1 cellular context compared by ENCODE assay signal in genomic region chr11:70122490-70123198, GRCh38.
TF ChIP-seq lines count a peak whose summit lies in the region.

No MANE protein-coding gene starts in this region.

TF ChIP-seq in HepG2, 621 proteins besides CTCF, POLR2A, EP300 and RAD21 (continued from another document):
- TF ChIP-seq, protein P1, sequence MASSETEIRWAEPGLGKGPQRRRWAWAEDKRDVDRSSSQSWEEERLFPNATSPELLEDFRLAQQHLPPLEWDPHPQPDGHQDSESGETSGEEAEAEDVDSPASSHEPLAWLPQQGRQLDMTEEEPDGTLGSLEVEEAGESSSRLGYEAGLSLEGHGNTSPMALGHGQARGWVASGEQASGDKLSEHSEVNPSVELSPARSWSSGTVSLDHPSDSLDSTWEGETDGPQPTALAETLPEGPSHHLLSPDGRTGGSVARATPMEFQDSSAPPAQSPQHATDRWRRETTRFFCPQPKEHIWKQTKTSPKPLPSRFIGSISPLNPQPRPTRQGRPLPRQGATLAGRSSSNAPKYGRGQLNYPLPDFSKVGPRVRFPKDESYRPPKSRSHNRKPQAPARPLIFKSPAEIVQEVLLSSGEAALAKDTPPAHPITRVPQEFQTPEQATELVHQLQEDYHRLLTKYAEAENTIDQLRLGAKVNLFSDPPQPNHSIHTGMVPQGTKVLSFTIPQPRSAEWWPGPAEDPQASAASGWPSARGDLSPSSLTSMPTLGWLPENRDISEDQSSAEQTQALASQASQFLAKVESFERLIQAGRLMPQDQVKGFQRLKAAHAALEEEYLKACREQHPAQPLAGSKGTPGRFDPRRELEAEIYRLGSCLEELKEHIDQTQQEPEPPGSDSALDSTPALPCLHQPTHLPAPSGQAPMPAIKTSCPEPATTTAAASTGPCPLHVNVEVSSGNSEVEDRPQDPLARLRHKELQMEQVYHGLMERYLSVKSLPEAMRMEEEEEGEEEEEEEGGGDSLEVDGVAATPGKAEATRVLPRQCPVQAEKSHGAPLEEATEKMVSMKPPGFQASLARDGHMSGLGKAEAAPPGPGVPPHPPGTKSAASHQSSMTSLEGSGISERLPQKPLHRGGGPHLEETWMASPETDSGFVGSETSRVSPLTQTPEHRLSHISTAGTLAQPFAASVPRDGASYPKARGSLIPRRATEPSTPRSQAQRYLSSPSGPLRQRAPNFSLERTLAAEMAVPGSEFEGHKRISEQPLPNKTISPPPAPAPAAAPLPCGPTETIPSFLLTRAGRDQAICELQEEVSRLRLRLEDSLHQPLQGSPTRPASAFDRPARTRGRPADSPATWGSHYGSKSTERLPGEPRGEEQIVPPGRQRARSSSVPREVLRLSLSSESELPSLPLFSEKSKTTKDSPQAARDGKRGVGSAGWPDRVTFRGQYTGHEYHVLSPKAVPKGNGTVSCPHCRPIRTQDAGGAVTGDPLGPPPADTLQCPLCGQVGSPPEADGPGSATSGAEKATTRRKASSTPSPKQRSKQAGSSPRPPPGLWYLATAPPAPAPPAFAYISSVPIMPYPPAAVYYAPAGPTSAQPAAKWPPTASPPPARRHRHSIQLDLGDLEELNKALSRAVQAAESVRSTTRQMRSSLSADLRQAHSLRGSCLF (CRISPR knock-in tag; IDR thresholded peaks at IDR 0.05; ENCODE audit: borderline replicate concordance), result no peak
- TF ChIP-seq ZNF550 (CRISPR knock-in tag; IDR thresholded peaks at IDR 0.05; ENCODE audit: borderline replicate concordance) (no peak), KMT2A (CRISPR knock-in tag; IDR thresholded peaks at IDR 0.05) (no peak)
